ENCODE assay signal across 7 cellular contexts in genomic region chr2:201450910-201451329, GRCh38. TPM values are rescaled to one million over a fixed set of nuclear protein-coding genes. Genes with fewer than 3 reads are reported as not detected.
A peak's percentile ranks its signal among the peaks of the same experiment; 100 is the strongest.
DNase-seq lines count a peak whose midpoint lies in the region; ATAC-seq and TF ChIP-seq lines count a peak whose summit lies in the region.

No MANE protein-coding gene starts in this region.

- H3K27me3 ChIP-seq in dorsolateral prefrontal cortex (no peaks in the 10 kb centered on the region), mucosa of rectum (ENCODE audit: control insufficient read depth in 2 of 2, insufficient read depth in 2 of 2, low read length in 2 of 2) (no peaks in the 10 kb centered on the region)

- no peaks in the 10 kb centered on the region for H3K9me3 ChIP-seq in mucosa of rectum (ENCODE audit: control insufficient read depth in 2 of 2, low read length in 2 of 2)

- H3K4me3 ChIP-seq in dorsolateral prefrontal cortex, result peak overlapping the region; percentile 67 to 99 (median 93)
- H3K4me3 ChIP-seq in mucosa of rectum (ENCODE audit: low read length in 2 of 2), result peak overlapping the region; percentile 98

- DNase-seq in NCI-H69 (lab: John Stamatoyannopoulos, UW), result peak; percentile 67
- no peak for DNase-seq in dorsolateral prefrontal cortex
- no peak for DNase-seq in activated CD8-positive, alpha-beta memory T cell treated with anti-CD3 and anti-CD28 coated beads, Interleukin-2, amount 50 U/mL, for 48 hours

- H3K4me1 ChIP-seq in mucosa of rectum (ENCODE audit: control insufficient read depth in 2 of 2, insufficient read depth in 2 of 2, low read length in 2 of 2), result peaks cover 22 to 45% of the 10 kb centered on the region in 2 donors

- H3K36me3 ChIP-seq in mucosa of rectum (ENCODE audit: control insufficient read depth in 2 of 2, insufficient read depth in 2 of 2, low read length in 2 of 2), result peaks cover 0 to 6% of the 10 kb centered on the region in 2 donors

- TF ChIP-seq CTCF in dorsolateral prefrontal cortex (IDR thresholded peaks at IDR 0.05 in 54 of 56, conservative IDR thresholded peaks at IDR 0.05 in 2 of 56; ENCODE audit: low read depth in 1 of 56, partially characterized antibody in 56 of 56), result peak in 1 of 56 donors; percentile 4

- ATAC-seq in GM18498 (IDR thresholded peaks at IDR 0.05; ENCODE audit: unreplicated experiment) (peak; percentile 27), HG02678 (IDR thresholded peaks at IDR 0.05; ENCODE audit: unreplicated experiment) (peak; percentile 17), GM19351 (IDR thresholded peaks at IDR 0.05; ENCODE audit: unreplicated experiment) (no peak)

- intact Hi-C loops in dorsolateral prefrontal cortex (cut with DNase I), result loop anchor here (2.0 to 10.0 kb wide), 3 partner anchors 192 to 486 kb away; partner anchors contain the start of genes TMEM237 (in 2 of the 2), ALS2 (in 1 of the 2) and ORC2 (in 1 of the 2)

- peak overlapping the region; percentile 94 to 96 for H3K9ac ChIP-seq in mucosa of rectum (ENCODE audit: low read depth in 1 of 2, low read length in 2 of 2)

- H3K27ac ChIP-seq in dorsolateral prefrontal cortex, result peak overlapping the region; percentile 46 to 97 (median 92)
- H3K27ac ChIP-seq in mucosa of rectum (ENCODE audit: low read depth in 2 of 2, low read length in 2 of 2), result peak overlapping the region; percentile 93

RNA-seq across cellular contexts. Expression of gene TRAK2, which starts 0.3 kb away (rescaled TPM):
- total RNA-seq in dorsolateral prefrontal cortex, result 100 to 1,000 TPM in 3 of 120 experiments, 10 to 100 TPM in 117; 52.3 to 113 (median 69.5) TPM

RNA-seq across cellular contexts. Expression of gene STRADB, which starts 0.6 kb away (rescaled TPM):
- 10 to 100 TPM; 22.7 to 49.9 (median 33.9) TPM for total RNA-seq in dorsolateral prefrontal cortex
